Comparison of ENCODE assay signal across 12 cellular contexts in the genomic region with DNA sequence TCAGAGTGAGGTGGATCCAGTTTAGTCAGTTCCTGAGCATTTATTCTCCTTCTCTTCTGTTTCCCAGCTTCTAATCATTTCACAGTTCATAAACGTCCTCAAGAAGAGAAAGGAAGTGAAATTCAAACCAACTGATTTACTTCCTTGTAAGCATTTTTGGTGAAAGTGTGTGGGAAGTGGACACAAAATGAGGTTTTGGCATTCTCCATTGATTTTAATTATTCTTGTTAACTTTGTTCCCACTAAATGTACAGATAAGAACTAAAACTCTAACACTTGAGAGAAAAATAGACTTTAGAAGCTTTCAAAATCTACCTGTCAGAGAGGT. TPM values are rescaled to one million over a fixed set of nuclear protein-coding genes. Genes with fewer than 3 reads are reported as not detected.
DNase-seq lines count a peak whose midpoint lies in the region; ATAC-seq lines count a peak whose summit lies in the region.
"Had no signal": no experiment of that assay in that cellular context is flagged by ENCODE, and none has a peak within 500 bp of the region (broad histone marks: within the 10 kb centered on the region; RNA-seq: fewer than 3 reads in every experiment).

No MANE protein-coding gene starts in this region.

- no peak for DNase-seq in stimulated activated naive CD8-positive, alpha-beta T cell treated with anti-CD3 and anti-CD28 coated beads, Interleukin-15, Interleukin-2, amounts not matched to agents 100 U/mL and 50 U/mL, for 24 hours
- DNase-seq in SW480 (ENCODE audit: low spot score), result no peak
- no peak for DNase-seq in stimulated activated CD4-positive, alpha-beta T cell treated with anti-CD3 and anti-CD28 coated beads, Interleukin-2, amount 100 ng/mL, for 48 hours
- DNase-seq: activated CD4-positive, alpha-beta T cell treated with anti-CD3 and anti-CD28 coated beads, Interleukin-2, amount 50 U/mL, for 4 hours; NCI-H748 treated with DMSO at 0.1 percent for 48 hours; testis had no signal

- peak overlapping the region; percentile 16 for H3K9ac ChIP-seq in mucosa of stomach (ENCODE audit: low read length)

- H3K36me3 Mint-ChIP-seq in stimulated activated naive CD8-positive, alpha-beta T cell treated with anti-CD3 and anti-CD28 coated beads, Interleukin-15, Interleukin-2, amounts not matched to agents 100 ng/mL and 50 ng/mL, for 24 hours (ENCODE audit: low read depth), result peaks cover 54% of the 10 kb centered on the region
- H3K36me3 Mint-ChIP-seq in activated T-helper 17 cell treated with anti-CD3 and anti-CD28 coated beads, Interleukin-2, amount 50 U/mL, for 72 hours (ENCODE audit: low read depth), result peaks cover 84% of the 10 kb centered on the region

- no peak overlapping the region for H3K4me3 ChIP-seq in mucosa of stomach (ENCODE audit: low read length)
- H3K4me3 ChIP-seq: testis had no signal

- H3K27ac Mint-ChIP-seq in stimulated activated naive CD8-positive, alpha-beta T cell treated with anti-CD3 and anti-CD28 coated beads, Interleukin-15, Interleukin-2, amounts not matched to agents 100 ng/mL and 50 ng/mL, for 24 hours, result peak overlapping the region; percentile 88
- peak overlapping the region; percentile 81 for H3K27ac Mint-ChIP-seq in activated T-helper 17 cell treated with anti-CD3 and anti-CD28 coated beads, Interleukin-2, amount 50 U/mL, for 72 hours

- H3K27me3 Mint-ChIP-seq in stimulated activated naive CD8-positive, alpha-beta T cell treated with anti-CD3 and anti-CD28 coated beads, Interleukin-15, Interleukin-2, amounts not matched to agents 100 ng/mL and 50 ng/mL, for 24 hours, result no peaks in the 10 kb centered on the region
- H3K27me3 Mint-ChIP-seq in activated T-helper 17 cell treated with anti-CD3 and anti-CD28 coated beads, Interleukin-2, amount 50 U/mL, for 72 hours, result no peaks in the 10 kb centered on the region

- no peaks in the 10 kb centered on the region for H3K9me3 ChIP-seq in mucosa of stomach (ENCODE audit: control insufficient read depth, low read length)
- H3K9me3 ChIP-seq: Caco-2, testis had no signal

- peaks cover 17% of the 10 kb centered on the region for H3K4me1 ChIP-seq in mucosa of stomach (ENCODE audit: control insufficient read depth, insufficient read depth, low read length)
- H3K4me1 ChIP-seq: testis had no signal

- H3K27me3 ChIP-seq in mucosa of stomach (ENCODE audit: control insufficient read depth, insufficient read depth, low read length), result no peaks in the 10 kb centered on the region
- H3K27me3 ChIP-seq: testis had no signal

- peaks cover 47% of the 10 kb centered on the region for H3K4me1 Mint-ChIP-seq in stimulated activated naive CD8-positive, alpha-beta T cell treated with anti-CD3 and anti-CD28 coated beads, Interleukin-15, Interleukin-2, amounts not matched to agents 100 ng/mL and 50 ng/mL, for 24 hours (ENCODE audit: low read depth)
- H3K4me1 Mint-ChIP-seq in activated T-helper 17 cell treated with anti-CD3 and anti-CD28 coated beads, Interleukin-2, amount 50 U/mL, for 72 hours, result peaks cover 25% of the 10 kb centered on the region

- no peaks in the 10 kb centered on the region for H3K36me3 ChIP-seq in mucosa of stomach (ENCODE audit: control insufficient read depth, insufficient read depth, low read length)

- no peak overlapping the region for H3K4me3 Mint-ChIP-seq in stimulated activated naive CD8-positive, alpha-beta T cell treated with anti-CD3 and anti-CD28 coated beads, Interleukin-15, Interleukin-2, amounts not matched to agents 100 ng/mL and 50 ng/mL, for 24 hours
- H3K4me3 Mint-ChIP-seq in activated T-helper 17 cell treated with anti-CD3 and anti-CD28 coated beads, Interleukin-2, amount 50 U/mL, for 72 hours, result peak overlapping the region; percentile 43

- no peaks in the 10 kb centered on the region for H3K9me3 Mint-ChIP-seq in stimulated activated naive CD8-positive, alpha-beta T cell treated with anti-CD3 and anti-CD28 coated beads, Interleukin-15, Interleukin-2, amounts not matched to agents 100 ng/mL and 50 ng/mL, for 24 hours
- H3K9me3 Mint-ChIP-seq in activated T-helper 17 cell treated with anti-CD3 and anti-CD28 coated beads, Interleukin-2, amount 50 U/mL, for 72 hours, result no peaks in the 10 kb centered on the region

- ATAC-seq in stimulated activated naive CD8-positive, alpha-beta T cell treated with anti-CD3 and anti-CD28 coated beads, Interleukin-15, Interleukin-2, amounts not matched to agents 100 U/mL and 50 U/mL, for 24 hours, result no peak
- peak; percentile 1 for ATAC-seq in activated T-helper 17 cell treated with anti-CD3 and anti-CD28 coated beads, Interleukin-2, amount 50 U/mL, for 72 hours (replicated peaks)
- ATAC-seq in GM21529 (IDR thresholded peaks at IDR 0.05; ENCODE audit: unreplicated experiment) (no peak), GM19395 (IDR thresholded peaks at IDR 0.05; ENCODE audit: unreplicated experiment) (no peak)

RNA-seq across cellular contexts. Expression of a gene that starts 42.7 kb away (rescaled TPM):
- 10 to 100 TPM in 1 of 2 donors, 1 to 10 TPM in 1; 2.5 to 12.0 TPM for total RNA-seq in activated T-helper 17 cell treated with anti-CD3 and anti-CD28 coated beads, Interleukin-2, amount 50 U/mL, for 72 hours
